ENCODE assay signal across 1 cellular context in the genomic region with DNA sequence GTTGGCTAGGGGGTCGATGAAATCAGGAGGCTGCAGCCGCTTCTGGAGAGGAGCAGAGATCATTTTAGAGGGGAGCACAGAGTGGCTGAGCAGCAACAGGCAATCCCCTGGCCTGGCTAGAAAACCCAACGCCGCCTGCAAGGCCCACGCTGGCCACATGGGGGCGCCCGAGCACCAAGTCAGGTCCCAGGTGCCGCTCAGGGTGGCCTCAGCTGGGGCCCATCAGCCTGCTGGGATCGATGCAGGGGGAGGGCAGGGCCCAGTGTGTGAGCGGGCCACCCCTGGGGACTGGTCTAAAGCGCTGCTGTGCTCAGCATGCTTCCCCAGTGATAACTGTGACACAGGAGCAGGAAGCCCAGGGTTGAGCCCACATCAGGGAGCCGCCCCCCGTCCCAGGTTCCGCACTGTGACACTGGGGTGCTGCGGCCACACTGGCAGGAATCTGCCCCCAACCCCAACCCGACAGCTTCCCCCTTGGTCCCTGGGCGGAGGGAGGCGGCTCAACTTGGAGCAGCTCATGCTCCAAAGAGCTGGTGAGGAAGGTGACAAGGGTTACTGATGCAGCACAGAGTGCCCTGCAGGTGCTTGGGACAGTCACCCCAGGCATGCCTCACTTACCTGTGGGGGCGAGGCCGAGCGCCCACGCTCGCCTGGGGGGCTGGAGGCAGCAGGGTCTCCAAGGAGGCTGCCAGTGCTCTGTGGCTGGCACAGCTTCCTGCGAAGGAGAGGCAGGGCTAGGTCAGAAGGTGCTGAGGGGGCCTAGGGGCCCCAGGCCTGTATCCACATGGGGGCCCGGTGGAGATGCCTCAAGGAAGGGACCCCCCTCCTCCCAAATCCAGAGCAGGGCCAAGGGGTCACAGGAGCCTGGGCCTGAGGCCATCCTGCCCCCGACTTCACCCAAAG.
TF ChIP-seq lines count a peak whose summit lies in the region.

No MANE protein-coding gene starts in this region.

TF ChIP-seq in HEK293, 187 proteins besides CTCF, POLR2A, EP300 and RAD21 (continued from another document and continues in another):
- TF ChIP-seq, protein P1, sequence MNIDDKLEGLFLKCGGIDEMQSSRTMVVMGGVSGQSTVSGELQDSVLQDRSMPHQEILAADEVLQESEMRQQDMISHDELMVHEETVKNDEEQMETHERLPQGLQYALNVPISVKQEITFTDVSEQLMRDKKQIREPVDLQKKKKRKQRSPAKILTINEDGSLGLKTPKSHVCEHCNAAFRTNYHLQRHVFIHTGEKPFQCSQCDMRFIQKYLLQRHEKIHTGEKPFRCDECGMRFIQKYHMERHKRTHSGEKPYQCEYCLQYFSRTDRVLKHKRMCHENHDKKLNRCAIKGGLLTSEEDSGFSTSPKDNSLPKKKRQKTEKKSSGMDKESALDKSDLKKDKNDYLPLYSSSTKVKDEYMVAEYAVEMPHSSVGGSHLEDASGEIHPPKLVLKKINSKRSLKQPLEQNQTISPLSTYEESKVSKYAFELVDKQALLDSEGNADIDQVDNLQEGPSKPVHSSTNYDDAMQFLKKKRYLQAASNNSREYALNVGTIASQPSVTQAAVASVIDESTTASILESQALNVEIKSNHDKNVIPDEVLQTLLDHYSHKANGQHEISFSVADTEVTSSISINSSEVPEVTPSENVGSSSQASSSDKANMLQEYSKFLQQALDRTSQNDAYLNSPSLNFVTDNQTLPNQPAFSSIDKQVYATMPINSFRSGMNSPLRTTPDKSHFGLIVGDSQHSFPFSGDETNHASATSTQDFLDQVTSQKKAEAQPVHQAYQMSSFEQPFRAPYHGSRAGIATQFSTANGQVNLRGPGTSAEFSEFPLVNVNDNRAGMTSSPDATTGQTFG (tag by site-specific recombination; IDR thresholded peaks at IDR 0.05; ENCODE audit: borderline replicate concordance): no peak
- no peak for TF ChIP-seq MYNN (tag by site-specific recombination; IDR thresholded peaks at IDR 0.05; ENCODE audit: borderline replicate concordance)
- peak; percentile 98 for TF ChIP-seq GLIS1 (tag by site-specific recombination; IDR thresholded peaks at IDR 0.05)
- TF ChIP-seq ZNF391 (tag by site-specific recombination; IDR thresholded peaks at IDR 0.05; ENCODE audit: borderline replicate concordance, low read depth): no peak
- TF ChIP-seq, protein P2, sequence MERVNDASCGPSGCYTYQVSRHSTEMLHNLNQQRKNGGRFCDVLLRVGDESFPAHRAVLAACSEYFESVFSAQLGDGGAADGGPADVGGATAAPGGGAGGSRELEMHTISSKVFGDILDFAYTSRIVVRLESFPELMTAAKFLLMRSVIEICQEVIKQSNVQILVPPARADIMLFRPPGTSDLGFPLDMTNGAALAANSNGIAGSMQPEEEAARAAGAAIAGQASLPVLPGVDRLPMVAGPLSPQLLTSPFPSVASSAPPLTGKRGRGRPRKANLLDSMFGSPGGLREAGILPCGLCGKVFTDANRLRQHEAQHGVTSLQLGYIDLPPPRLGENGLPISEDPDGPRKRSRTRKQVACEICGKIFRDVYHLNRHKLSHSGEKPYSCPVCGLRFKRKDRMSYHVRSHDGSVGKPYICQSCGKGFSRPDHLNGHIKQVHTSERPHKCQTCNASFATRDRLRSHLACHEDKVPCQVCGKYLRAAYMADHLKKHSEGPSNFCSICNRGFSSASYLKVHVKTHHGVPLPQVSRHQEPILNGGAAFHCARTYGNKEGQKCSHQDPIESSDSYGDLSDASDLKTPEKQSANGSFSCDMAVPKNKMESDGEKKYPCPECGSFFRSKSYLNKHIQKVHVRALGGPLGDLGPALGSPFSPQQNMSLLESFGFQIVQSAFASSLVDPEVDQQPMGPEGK (tag by site-specific recombination; IDR thresholded peaks at IDR 0.05): peak; percentile 74
- no peak for TF ChIP-seq ZNF544 (tag by site-specific recombination; IDR thresholded peaks at IDR 0.05)
- TF ChIP-seq ZNF549 (tag by site-specific recombination; IDR thresholded peaks at IDR 0.05): no peak
- peak; percentile 80 for TF ChIP-seq ZNF654 (tag by site-specific recombination; IDR thresholded peaks at IDR 0.05; ENCODE audit: low read depth)
- TF ChIP-seq ZNF184 (tag by site-specific recombination; IDR thresholded peaks at IDR 0.05): no peak; the same call in 1 of the 2 replicates
- no peak for TF ChIP-seq ZNF514 (tag by site-specific recombination; IDR thresholded peaks at IDR 0.05)
- no peak for TF ChIP-seq ZNF114 (tag by site-specific recombination; IDR thresholded peaks at IDR 0.05)
- TF ChIP-seq ZNF670 (tag by site-specific recombination; IDR thresholded peaks at IDR 0.05; ENCODE audit: low read depth): no peak
- no peak for TF ChIP-seq KLF9 (tag by site-specific recombination; IDR thresholded peaks at IDR 0.05; ENCODE audit: low read depth)
- no peak for TF ChIP-seq ZNF707 (tag by site-specific recombination; IDR thresholded peaks at IDR 0.05)
- TF ChIP-seq ZNF433 (tag by site-specific recombination; IDR thresholded peaks at IDR 0.05; ENCODE audit: low read depth): no peak
- TF ChIP-seq ZFP41 (tag by site-specific recombination; IDR thresholded peaks at IDR 0.05; ENCODE audit: borderline replicate concordance): no peak
- TF ChIP-seq ZNF529 (tag by site-specific recombination; IDR thresholded peaks at IDR 0.05; ENCODE audit: insufficient replicate concordance): no peak
- TF ChIP-seq FEZF1 (tag by site-specific recombination; IDR thresholded peaks at IDR 0.05): no peak
- TF ChIP-seq ZFP37 (tag by site-specific recombination; IDR thresholded peaks at IDR 0.05): no peak
- TF ChIP-seq ZNF341 (tag by site-specific recombination; IDR thresholded peaks at IDR 0.05; ENCODE audit: low read depth): peak; percentile 78
- TF ChIP-seq, protein P3, sequence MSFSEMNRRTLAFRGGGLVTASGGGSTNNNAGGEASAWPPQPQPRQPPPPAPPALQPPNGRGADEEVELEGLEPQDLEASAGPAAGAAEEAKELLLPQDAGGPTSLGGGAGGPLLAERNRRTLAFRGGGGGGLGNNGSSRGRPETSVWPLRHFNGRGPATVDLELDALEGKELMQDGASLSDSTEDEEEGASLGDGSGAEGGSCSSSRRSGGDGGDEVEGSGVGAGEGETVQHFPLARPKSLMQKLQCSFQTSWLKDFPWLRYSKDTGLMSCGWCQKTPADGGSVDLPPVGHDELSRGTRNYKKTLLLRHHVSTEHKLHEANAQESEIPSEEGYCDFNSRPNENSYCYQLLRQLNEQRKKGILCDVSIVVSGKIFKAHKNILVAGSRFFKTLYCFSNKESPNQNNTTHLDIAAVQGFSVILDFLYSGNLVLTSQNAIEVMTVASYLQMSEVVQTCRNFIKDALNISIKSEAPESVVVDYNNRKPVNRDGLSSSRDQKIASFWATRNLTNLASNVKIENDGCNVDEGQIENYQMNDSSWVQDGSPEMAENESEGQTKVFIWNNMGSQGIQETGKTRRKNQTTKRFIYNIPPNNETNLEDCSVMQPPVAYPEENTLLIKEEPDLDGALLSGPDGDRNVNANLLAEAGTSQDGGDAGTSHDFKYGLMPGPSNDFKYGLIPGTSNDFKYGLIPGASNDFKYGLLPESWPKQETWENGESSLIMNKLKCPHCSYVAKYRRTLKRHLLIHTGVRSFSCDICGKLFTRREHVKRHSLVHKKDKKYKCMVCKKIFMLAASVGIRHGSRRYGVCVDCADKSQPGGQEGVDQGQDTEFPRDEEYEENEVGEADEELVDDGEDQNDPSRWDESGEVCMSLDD (tag by site-specific recombination; IDR thresholded peaks at IDR 0.05): no peak; the same call in 1 of the 2 replicates
- TF ChIP-seq ZNF426 (tag by site-specific recombination; IDR thresholded peaks at IDR 0.05): no peak
- no peak for TF ChIP-seq ZNF112 (tag by site-specific recombination; IDR thresholded peaks at IDR 0.05)
- TF ChIP-seq ZNF404 (tag by site-specific recombination; IDR thresholded peaks at IDR 0.05): no peak
- TF ChIP-seq, protein P4, sequence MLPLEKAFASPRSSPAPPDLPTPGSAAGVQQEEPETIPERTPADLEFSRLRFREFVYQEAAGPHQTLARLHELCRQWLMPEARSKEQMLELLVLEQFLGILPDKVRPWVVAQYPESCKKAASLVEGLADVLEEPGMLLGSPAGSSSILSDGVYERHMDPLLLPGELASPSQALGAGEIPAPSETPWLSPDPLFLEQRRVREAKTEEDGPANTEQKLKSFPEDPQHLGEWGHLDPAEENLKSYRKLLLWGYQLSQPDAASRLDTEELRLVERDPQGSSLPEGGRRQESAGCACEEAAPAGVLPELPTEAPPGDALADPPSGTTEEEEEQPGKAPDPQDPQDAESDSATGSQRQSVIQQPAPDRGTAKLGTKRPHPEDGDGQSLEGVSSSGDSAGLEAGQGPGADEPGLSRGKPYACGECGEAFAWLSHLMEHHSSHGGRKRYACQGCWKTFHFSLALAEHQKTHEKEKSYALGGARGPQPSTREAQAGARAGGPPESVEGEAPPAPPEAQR (tag by site-specific recombination; IDR thresholded peaks at IDR 0.05): no peak
- no peak for TF ChIP-seq ZNF23 (tag by site-specific recombination; IDR thresholded peaks at IDR 0.05; ENCODE audit: borderline replicate concordance)
- TF ChIP-seq, protein P5, sequence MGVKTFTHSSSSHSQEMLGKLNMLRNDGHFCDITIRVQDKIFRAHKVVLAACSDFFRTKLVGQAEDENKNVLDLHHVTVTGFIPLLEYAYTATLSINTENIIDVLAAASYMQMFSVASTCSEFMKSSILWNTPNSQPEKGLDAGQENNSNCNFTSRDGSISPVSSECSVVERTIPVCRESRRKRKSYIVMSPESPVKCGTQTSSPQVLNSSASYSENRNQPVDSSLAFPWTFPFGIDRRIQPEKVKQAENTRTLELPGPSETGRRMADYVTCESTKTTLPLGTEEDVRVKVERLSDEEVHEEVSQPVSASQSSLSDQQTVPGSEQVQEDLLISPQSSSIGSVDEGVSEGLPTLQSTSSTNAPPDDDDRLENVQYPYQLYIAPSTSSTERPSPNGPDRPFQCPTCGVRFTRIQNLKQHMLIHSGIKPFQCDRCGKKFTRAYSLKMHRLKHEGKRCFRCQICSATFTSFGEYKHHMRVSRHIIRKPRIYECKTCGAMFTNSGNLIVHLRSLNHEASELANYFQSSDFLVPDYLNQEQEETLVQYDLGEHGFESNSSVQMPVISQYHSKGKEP (tag by site-specific recombination; IDR thresholded peaks at IDR 0.05): no peak
- TF ChIP-seq KLF1 (tag by site-specific recombination; IDR thresholded peaks at IDR 0.05): no peak
- TF ChIP-seq TRIM28 (IDR thresholded peaks at IDR 0.05; ENCODE audit: borderline replicate concordance, low read length): no peak
- peak; percentile 60; the same call in 1 of the 2 replicates for TF ChIP-seq ZNF324 (tag by site-specific recombination; IDR thresholded peaks at IDR 0.05)
- TF ChIP-seq KLF8 (tag by site-specific recombination; IDR thresholded peaks at IDR 0.05): peak; percentile 53; the same call in 1 of the 2 replicates
- TF ChIP-seq ZNF223 (tag by site-specific recombination; IDR thresholded peaks at IDR 0.05): no peak
- TF ChIP-seq ZNF155 (tag by site-specific recombination; IDR thresholded peaks at IDR 0.05): no peak
- TF ChIP-seq ZNF473 (tag by site-specific recombination; IDR thresholded peaks at IDR 0.05): no peak
- no peak for TF ChIP-seq BCL11A (tag by site-specific recombination; IDR thresholded peaks at IDR 0.05; ENCODE audit: low read depth)
- TF ChIP-seq, protein P6, sequence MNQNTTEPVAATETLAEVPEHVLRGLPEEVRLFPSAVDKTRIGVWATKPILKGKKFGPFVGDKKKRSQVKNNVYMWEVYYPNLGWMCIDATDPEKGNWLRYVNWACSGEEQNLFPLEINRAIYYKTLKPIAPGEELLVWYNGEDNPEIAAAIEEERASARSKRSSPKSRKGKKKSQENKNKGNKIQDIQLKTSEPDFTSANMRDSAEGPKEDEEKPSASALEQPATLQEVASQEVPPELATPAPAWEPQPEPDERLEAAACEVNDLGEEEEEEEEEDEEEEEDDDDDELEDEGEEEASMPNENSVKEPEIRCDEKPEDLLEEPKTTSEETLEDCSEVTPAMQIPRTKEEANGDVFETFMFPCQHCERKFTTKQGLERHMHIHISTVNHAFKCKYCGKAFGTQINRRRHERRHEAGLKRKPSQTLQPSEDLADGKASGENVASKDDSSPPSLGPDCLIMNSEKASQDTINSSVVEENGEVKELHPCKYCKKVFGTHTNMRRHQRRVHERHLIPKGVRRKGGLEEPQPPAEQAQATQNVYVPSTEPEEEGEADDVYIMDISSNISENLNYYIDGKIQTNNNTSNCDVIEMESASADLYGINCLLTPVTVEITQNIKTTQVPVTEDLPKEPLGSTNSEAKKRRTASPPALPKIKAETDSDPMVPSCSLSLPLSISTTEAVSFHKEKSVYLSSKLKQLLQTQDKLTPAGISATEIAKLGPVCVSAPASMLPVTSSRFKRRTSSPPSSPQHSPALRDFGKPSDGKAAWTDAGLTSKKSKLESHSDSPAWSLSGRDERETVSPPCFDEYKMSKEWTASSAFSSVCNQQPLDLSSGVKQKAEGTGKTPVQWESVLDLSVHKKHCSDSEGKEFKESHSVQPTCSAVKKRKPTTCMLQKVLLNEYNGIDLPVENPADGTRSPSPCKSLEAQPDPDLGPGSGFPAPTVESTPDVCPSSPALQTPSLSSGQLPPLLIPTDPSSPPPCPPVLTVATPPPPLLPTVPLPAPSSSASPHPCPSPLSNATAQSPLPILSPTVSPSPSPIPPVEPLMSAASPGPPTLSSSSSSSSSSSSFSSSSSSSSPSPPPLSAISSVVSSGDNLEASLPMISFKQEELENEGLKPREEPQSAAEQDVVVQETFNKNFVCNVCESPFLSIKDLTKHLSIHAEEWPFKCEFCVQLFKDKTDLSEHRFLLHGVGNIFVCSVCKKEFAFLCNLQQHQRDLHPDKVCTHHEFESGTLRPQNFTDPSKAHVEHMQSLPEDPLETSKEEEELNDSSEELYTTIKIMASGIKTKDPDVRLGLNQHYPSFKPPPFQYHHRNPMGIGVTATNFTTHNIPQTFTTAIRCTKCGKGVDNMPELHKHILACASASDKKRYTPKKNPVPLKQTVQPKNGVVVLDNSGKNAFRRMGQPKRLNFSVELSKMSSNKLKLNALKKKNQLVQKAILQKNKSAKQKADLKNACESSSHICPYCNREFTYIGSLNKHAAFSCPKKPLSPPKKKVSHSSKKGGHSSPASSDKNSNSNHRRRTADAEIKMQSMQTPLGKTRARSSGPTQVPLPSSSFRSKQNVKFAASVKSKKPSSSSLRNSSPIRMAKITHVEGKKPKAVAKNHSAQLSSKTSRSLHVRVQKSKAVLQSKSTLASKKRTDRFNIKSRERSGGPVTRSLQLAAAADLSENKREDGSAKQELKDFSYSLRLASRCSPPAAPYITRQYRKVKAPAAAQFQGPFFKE (tag by site-specific recombination; IDR thresholded peaks at IDR 0.05; ENCODE audit: borderline replicate concordance): no peak
- TF ChIP-seq, protein P7, sequence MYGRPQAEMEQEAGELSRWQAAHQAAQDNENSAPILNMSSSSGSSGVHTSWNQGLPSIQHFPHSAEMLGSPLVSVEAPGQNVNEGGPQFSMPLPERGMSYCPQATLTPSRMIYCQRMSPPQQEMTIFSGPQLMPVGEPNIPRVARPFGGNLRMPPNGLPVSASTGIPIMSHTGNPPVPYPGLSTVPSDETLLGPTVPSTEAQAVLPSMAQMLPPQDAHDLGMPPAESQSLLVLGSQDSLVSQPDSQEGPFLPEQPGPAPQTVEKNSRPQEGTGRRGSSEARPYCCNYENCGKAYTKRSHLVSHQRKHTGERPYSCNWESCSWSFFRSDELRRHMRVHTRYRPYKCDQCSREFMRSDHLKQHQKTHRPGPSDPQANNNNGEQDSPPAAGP (tag by site-specific recombination; IDR thresholded peaks at IDR 0.05): peak; percentile 69
